12 cellular contexts compared by ENCODE assay signal in genomic region chr6:54992789-54993188, GRCh38.
DNase-seq lines count a peak whose midpoint lies in the region; ATAC-seq, FAIRE-seq and TF ChIP-seq lines count a peak whose summit lies in the region.
"Had no signal": no experiment of that assay in that cellular context is flagged by ENCODE, and none has a peak within 500 bp of the region (broad histone marks: within the 10 kb centered on the region; RNA-seq: fewer than 3 reads in every experiment).

No MANE protein-coding gene starts in this region.

- H3K9me2 ChIP-seq in Loucy (replicated peaks; ENCODE audit: low read depth, low read length) = no peaks in the 10 kb centered on the region
- H3K9me2 ChIP-seq in Karpas-422 (replicated peaks; ENCODE audit: insufficient read depth, low read length) = no peaks in the 10 kb centered on the region

- H2AFZ ChIP-seq in Loucy (ENCODE audit: low read length) = no peak overlapping the region
- no peak overlapping the region for H2AFZ ChIP-seq in Karpas-422 (ENCODE audit: low read length)

- H3K27ac ChIP-seq in 22Rv1 = no peak overlapping the region
- no peak overlapping the region for H3K27ac ChIP-seq in dorsolateral prefrontal cortex
- no peak overlapping the region for H3K27ac ChIP-seq in Karpas-422 (ENCODE audit: low read length)
- no peak overlapping the region for H3K27ac ChIP-seq in right cardiac atrium (ENCODE audit: low read length)
- H3K27ac ChIP-seq: stomach had no signal

- no peaks in the 10 kb centered on the region for H4K20me1 ChIP-seq in Loucy (ENCODE audit: insufficient read depth, low read length, poor library complexity, severe bottlenecking)
- no peaks in the 10 kb centered on the region for H4K20me1 ChIP-seq in Karpas-422 (ENCODE audit: insufficient read depth, low read depth, low read length)

- H3K4me2 ChIP-seq in Loucy (ENCODE audit: low read depth, low read length, poor library complexity, severe bottlenecking) (no peak overlapping the region), Karpas-422 (ENCODE audit: low read depth, low read length, poor library complexity, severe bottlenecking) (no peak overlapping the region)

- no peak for DNase-seq in GM19239 (ENCODE audit: insufficient read length, low spot score)
- no peak for DNase-seq in dorsolateral prefrontal cortex
- DNase-seq in ecto neural progenitor cell (ENCODE audit: low spot score) = no peak
- no peak for DNase-seq in COR-L47 (lab: John Stamatoyannopoulos, UW)
- DNase-seq in Karpas-422 = no peak
- no peak for DNase-seq in right cardiac atrium
- DNase-seq: activated CD4-positive, alpha-beta T cell treated with anti-CD3 and anti-CD28 coated beads for 1 hour; CD4-positive, CD25-positive, alpha-beta regulatory T cell; occipital lobe; stomach had no signal

- H3K4me3 ChIP-seq in Loucy (ENCODE audit: low read length, poor library complexity, severe bottlenecking) (no peak overlapping the region), dorsolateral prefrontal cortex (no peak overlapping the region), Karpas-422 (ENCODE audit: low read length) (no peak overlapping the region), right cardiac atrium (ENCODE audit: low read length) (no peak overlapping the region)
- H3K4me3 ChIP-seq: stomach had no signal

- no peaks in the 10 kb centered on the region for H3K27me3 ChIP-seq in Loucy (ENCODE audit: insufficient read depth, low read length, poor library complexity, severe bottlenecking)
- H3K27me3 ChIP-seq in dorsolateral prefrontal cortex = no peaks in the 10 kb centered on the region
- H3K27me3 ChIP-seq in Karpas-422 (ENCODE audit: low read length) = no peaks in the 10 kb centered on the region
- no peaks in the 10 kb centered on the region for H3K27me3 ChIP-seq in right cardiac atrium (ENCODE audit: control insufficient read depth, insufficient read depth)
- H3K27me3 ChIP-seq: stomach had no signal

- no peak for ATAC-seq in right cardiac atrium

- no peaks in the 10 kb centered on the region for H3K4me1 ChIP-seq in Loucy (ENCODE audit: insufficient read depth, low read length, poor library complexity, severe bottlenecking)
- no peaks in the 10 kb centered on the region for H3K4me1 ChIP-seq in Karpas-422 (ENCODE audit: low read length)
- no peaks in the 10 kb centered on the region for H3K4me1 ChIP-seq in right cardiac atrium (ENCODE audit: control insufficient read depth, insufficient read depth, low read length)

- H3K9me3 ChIP-seq in Loucy (ENCODE audit: insufficient read depth, low read depth, low read length) (no peaks in the 10 kb centered on the region), Karpas-422 (ENCODE audit: low read length) (peaks cover 19% of the 10 kb centered on the region), right cardiac atrium (ENCODE audit: control insufficient read depth, low read length) (no peaks in the 10 kb centered on the region)

- H3K79me2 ChIP-seq in Loucy (ENCODE audit: insufficient read depth, low read length) (no peaks in the 10 kb centered on the region), Karpas-422 (ENCODE audit: low read length) (no peaks in the 10 kb centered on the region)

- TF ChIP-seq CTCF in 22Rv1 (IDR thresholded peaks at IDR 0.05) (peak; percentile 63), Loucy (conservative IDR thresholded peaks at IDR 0.05; ENCODE audit: low read length) (peak; percentile 73), dorsolateral prefrontal cortex (IDR thresholded peaks at IDR 0.05 in 54 of 56, conservative IDR thresholded peaks at IDR 0.05 in 2 of 56; ENCODE audit: low read depth in 1 of 56, partially characterized antibody in 56 of 56) (peak in 30 of 56 donors; percentile 8 to 58 (median 32))

- intact Hi-C loops in dorsolateral prefrontal cortex (cut with DNase I) (no loop called here), right cardiac atrium (cut with DNase I) (no loop called here)

- H3K36me3 ChIP-seq in Loucy (ENCODE audit: insufficient read depth, low read length) (no peaks in the 10 kb centered on the region), Karpas-422 (ENCODE audit: insufficient read depth, low read length) (no peaks in the 10 kb centered on the region)
- H3K36me3 ChIP-seq: stomach had no signal

- FAIRE-seq in GM19239 (lab: Jason Lieb, UNC) = peak; percentile 49

- no peaks in the 10 kb centered on the region for H3F3A ChIP-seq in Loucy (ENCODE audit: low read depth)

- H3K9ac ChIP-seq in Loucy (ENCODE audit: low read depth, low read length, poor library complexity, severe bottlenecking) = no peak overlapping the region
- H3K9ac ChIP-seq in Karpas-422 (ENCODE audit: low read length) = no peak overlapping the region
